In the genomic region with DNA sequence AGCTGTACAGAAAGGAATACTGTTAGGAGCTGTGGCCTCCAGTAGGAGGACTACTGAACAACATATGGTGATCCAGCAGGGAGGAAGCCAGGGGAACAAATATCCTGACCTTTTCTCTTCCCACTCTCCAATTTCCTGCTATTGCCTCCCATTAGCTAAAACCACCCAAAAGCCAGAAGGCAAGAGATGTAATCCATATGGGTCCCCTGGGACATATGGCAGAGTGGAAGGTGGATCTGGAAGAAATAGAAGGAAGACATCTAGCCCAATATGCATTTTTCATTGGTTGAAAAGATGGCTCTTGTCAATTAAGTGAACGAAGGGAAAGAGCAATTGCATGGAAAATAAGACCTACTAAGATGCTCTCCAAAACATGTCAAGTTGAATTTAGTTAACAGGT, we compare ENCODE assay signal across 24 cellular contexts.
"Had no signal": no experiment of that assay in that cellular context is flagged by ENCODE, and none has a peak within 500 bp of the region (broad histone marks: within the 10 kb centered on the region; RNA-seq: fewer than 3 reads in every experiment).

No MANE protein-coding gene starts in this region.

- H3K27ac Mint-ChIP-seq: activated B cell treated with CpG ODN at 0.5 μM for 24 hours; activated CD4-positive, alpha-beta T cell treated with anti-CD3 and anti-CD28 coated beads, Interleukin-2, amount 10 ng/mL, durations not matched to agents 24 days and 14 days; activated CD8-positive, alpha-beta memory T cell treated with anti-CD3 and anti-CD28 coated beads, Interleukin-2, amount 10 ng/mL, durations not matched to agents 7 days and 5 days; activated naive CD8-positive, alpha-beta T cell; IgD-negative memory B cell; T-helper 1 cell treated with Interleukin-12 subunit alpha and Interleukin-12 subunit beta and Interleukin-4 antibody, amounts not matched to agents 30 μg/mL and 1 μg/mL, for 36 hours had no signal

- H3K4me3 Mint-ChIP-seq: activated B cell treated with CpG ODN at 0.5 μM for 24 hours; activated CD4-positive, alpha-beta T cell treated with anti-CD3 and anti-CD28 coated beads, Interleukin-2, amount 10 ng/mL, durations not matched to agents 24 days and 14 days; activated CD8-positive, alpha-beta memory T cell treated with anti-CD3 and anti-CD28 coated beads, Interleukin-2, amount 10 ng/mL, durations not matched to agents 7 days and 5 days; activated naive CD8-positive, alpha-beta T cell; activated T-cell treated with anti-CD3 and anti-CD28 coated beads, Interleukin-2, amount 50 U/mL, for 4 hours; brain; IgD-negative memory B cell; T-helper 1 cell treated with Interleukin-12 subunit alpha and Interleukin-12 subunit beta and Interleukin-4 antibody, amounts not matched to agents 30 μg/mL and 1 μg/mL, for 36 hours had no signal

- H3K36me3 Mint-ChIP-seq: activated CD8-positive, alpha-beta memory T cell treated with anti-CD3 and anti-CD28 coated beads, Interleukin-2, amount 10 ng/mL, durations not matched to agents 7 days and 5 days; activated naive CD8-positive, alpha-beta T cell; brain had no signal

- H3K27me3 Mint-ChIP-seq: activated B cell treated with CpG ODN at 0.5 μM for 24 hours; activated CD4-positive, alpha-beta T cell treated with anti-CD3 and anti-CD28 coated beads, Interleukin-2, amount 10 ng/mL, durations not matched to agents 24 days and 14 days; activated CD8-positive, alpha-beta memory T cell treated with anti-CD3 and anti-CD28 coated beads, Interleukin-2, amount 10 ng/mL, durations not matched to agents 7 days and 5 days; activated naive CD8-positive, alpha-beta T cell; IgD-negative memory B cell had no signal

- H3K27ac ChIP-seq: SJSA1 had no signal

- H3K4me1 ChIP-seq: SJSA1 had no signal

- H3K9me3 Mint-ChIP-seq: activated B cell treated with CpG ODN at 0.5 μM for 24 hours; activated CD4-positive, alpha-beta T cell treated with anti-CD3 and anti-CD28 coated beads, Interleukin-2, amount 10 ng/mL, durations not matched to agents 24 days and 14 days; T-helper 1 cell treated with Interleukin-12 subunit alpha and Interleukin-12 subunit beta and Interleukin-4 antibody, amounts not matched to agents 30 μg/mL and 1 μg/mL, for 36 hours had no signal

- H3K27me3 ChIP-seq: SJSA1 had no signal

- H3K4me3 ChIP-seq: SJSA1 had no signal

- H3K4me1 Mint-ChIP-seq: activated B cell treated with CpG ODN at 0.5 μM for 24 hours; activated CD4-positive, alpha-beta T cell treated with anti-CD3 and anti-CD28 coated beads, Interleukin-2, amount 10 ng/mL, durations not matched to agents 24 days and 14 days; activated CD8-positive, alpha-beta memory T cell treated with anti-CD3 and anti-CD28 coated beads, Interleukin-2, amount 10 ng/mL, durations not matched to agents 7 days and 5 days; IgD-negative memory B cell had no signal

- H3K9me3 ChIP-seq: SJSA1 had no signal

- H3K36me3 ChIP-seq: SJSA1 had no signal

- ATAC-seq: activated CD8-positive, alpha-beta memory T cell treated with anti-CD3 and anti-CD28 coated beads, Interleukin-2, amount 10 ng/mL, durations not matched to agents 7 days and 5 days; activated T-cell treated with anti-CD3 and anti-CD28 coated beads, Interleukin-2, amount 50 U/mL, for 4 hours had no signal

- DNase-seq: activated B cell treated with CpG ODN at 0.5 μM for 24 hours; activated CD4-positive, alpha-beta T cell treated with anti-CD3 and anti-CD28 coated beads for 1 hour; activated CD4-positive, alpha-beta T cell treated with anti-CD3 and anti-CD28 coated beads, Interleukin-2, amount 10 ng/mL, durations not matched to agents 24 days and 14 days; activated CD4-positive, alpha-beta T cell treated with anti-CD3 and anti-CD28 coated beads, Interleukin-2, amount 50 U/mL, for 48 hours; activated CD8-positive, alpha-beta memory T cell treated with anti-CD3 and anti-CD28 coated beads, Interleukin-2, amount 10 ng/mL, durations not matched to agents 7 days and 5 days; activated effector memory CD4-positive, alpha-beta T cell treated with anti-CD3 and anti-CD28 coated beads, Interleukin-2, amount 50 U/mL, for 16 hours; activated naive CD4-positive, alpha-beta T cell treated with Interleukin-2 at 50 U/mL for 16 hours; activated T-cell treated with anti-CD3 and anti-CD28 coated beads, Interleukin-2, amount 50 U/mL, for 4 hours; amygdala; cerebellar nuclear complex; KG1; NCI-H1092; NCI-H1417; NCI-H1930; NCI-H2107; NCI-H2171 treated with DMSO at 0.1 percent for 48 hours; NCI-H345; NCI-H526; SHP77 had no signal
